In the genomic region with DNA sequence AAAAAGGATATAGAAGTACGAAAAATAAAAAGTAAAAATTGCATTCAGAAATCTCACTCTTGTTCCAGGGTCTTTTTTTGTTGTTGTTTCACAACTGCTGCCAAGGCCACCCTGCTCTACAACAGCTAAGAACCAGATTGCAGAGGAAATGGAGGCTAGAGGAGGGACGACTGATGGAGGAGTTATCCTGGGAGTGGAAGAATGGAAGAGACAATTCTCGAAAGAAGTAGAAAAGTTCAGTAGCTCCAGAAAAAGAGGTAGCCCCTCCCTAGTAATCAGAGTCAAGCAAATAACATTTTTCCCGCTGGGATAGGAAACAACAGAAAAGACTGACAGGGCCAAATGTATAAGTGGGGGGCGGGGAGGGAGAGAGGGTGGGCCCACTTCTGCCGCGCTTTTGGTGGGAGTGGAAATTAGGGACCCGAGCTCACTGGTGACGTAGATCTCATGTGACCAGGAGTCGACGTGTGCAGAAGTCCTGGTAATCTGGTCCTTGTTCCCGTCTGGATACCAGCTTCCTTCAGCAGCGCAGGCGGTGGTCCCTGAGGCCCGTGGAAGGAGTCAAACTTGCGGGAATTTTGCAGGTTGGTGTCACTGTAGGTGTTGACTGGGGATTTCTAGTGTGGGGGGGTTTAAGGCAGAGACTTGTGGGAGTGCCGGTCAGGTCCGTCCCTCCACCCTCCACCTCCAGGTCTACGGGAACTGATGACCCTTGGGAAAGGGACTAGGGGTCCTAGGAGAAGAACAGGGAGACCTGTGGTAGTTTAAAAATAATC, we compare ENCODE assay signal across 8 cellular contexts. TPM values are rescaled to one million over a fixed set of nuclear protein-coding genes. Genes with fewer than 3 reads are reported as not detected.
DNase-seq lines count a peak whose midpoint lies in the region; ATAC-seq, FAIRE-seq and TF ChIP-seq lines count a peak whose summit lies in the region.

A gene with protein sequence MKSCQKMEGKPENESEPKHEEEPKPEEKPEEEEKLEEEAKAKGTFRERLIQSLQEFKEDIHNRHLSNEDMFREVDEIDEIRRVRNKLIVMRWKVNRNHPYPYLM (plus strand): TSS at position 484 of the 776 bp plus-strand sequence. CDS start 1,179 bp downstream, outside the sequence.

- BruUV-seq in mammary epithelial cell (replicated peaks; lab: Mats Ljungman, UMichigan) = no TSS peak

- H3K9me3 ChIP-seq in mammary epithelial cell (replicated peaks; ENCODE audit: insufficient read depth, low read length) (no peaks in the 10 kb centered on the region), iPS-15b (ENCODE audit: control insufficient read depth, insufficient read depth, low read length) (no peaks in the 10 kb centered on the region), psoas muscle (no peaks in the 10 kb centered on the region)

- intact Hi-C loops in mammary epithelial cell (cut with micrococcal nuclease) (loop anchor here (5.0 kb wide), 2 partner anchors 86 to 106 kb away; no protein-coding TSS in a partner anchor), psoas muscle (cut with DNase I) (no loop called here)

- peak within 1 kb of the TSS; percentile 90 for H2AFZ ChIP-seq in mammary epithelial cell (ENCODE audit: low read depth, low read length)

- no peak for TF ChIP-seq CTCF in BJ (IDR thresholded peaks at IDR 0.05; ENCODE audit: insufficient read depth, low read depth, low read length)
- no peak for TF ChIP-seq CTCF in mammary epithelial cell (conservative IDR thresholded peaks at IDR 0.05 in 1 of 2, IDR thresholded peaks at IDR 0.05 in 1 of 2; ENCODE audit: extremely low read depth in 1 of 2, insufficient read depth in 1 of 2, low read depth in 1 of 2, low read length in 2 of 2)
- no peak for TF ChIP-seq CTCF in psoas muscle (IDR thresholded peaks at IDR 0.05)

- H3K36me3 ChIP-seq in BJ (ENCODE audit: control insufficient read depth, insufficient read depth, low read length) = no peaks in the 10 kb centered on the region
- no peaks in the 10 kb centered on the region for H3K36me3 ChIP-seq in mammary epithelial cell (ENCODE audit: insufficient read depth, low read length)
- no peaks in the 10 kb centered on the region for H3K36me3 ChIP-seq in iPS-15b (ENCODE audit: control insufficient read depth, insufficient read depth, low read length)
- H3K36me3 ChIP-seq in psoas muscle (ENCODE audit: insufficient read depth in 1 of 2, low read depth in 1 of 2) = no peaks in the 10 kb centered on the region

- POLR2A ChIA-PET in BJ (lab: Charles Lee) = interaction anchor here (0.8 to 1.1 kb wide), 2 partner anchors 11 to 108 kb away, joined by 3 to 4 read pairs; no protein-coding TSS in a partner anchor

- peak within 1 kb of the TSS; percentile 85 for H3K4me3 ChIP-seq in BJ (ENCODE audit: low read depth, low read length)
- H3K4me3 ChIP-seq in mammary epithelial cell (replicated peaks in 1 of 3; ENCODE audit: insufficient read depth in 1 of 3, low read depth in 2 of 3, low read length in 3 of 3) = peak within 1 kb of the TSS; percentile 50 to 64 (median 60)
- peak within 1 kb of the TSS; percentile 81 for H3K4me3 ChIP-seq in iPS-15b (ENCODE audit: low read depth, low read length)
- H3K4me3 ChIP-seq in psoas muscle = peak within 1 kb of the TSS; percentile 70

- no peaks in the 10 kb centered on the region for H4K20me1 ChIP-seq in mammary epithelial cell (ENCODE audit: insufficient read depth, low read length)

- H3K9ac ChIP-seq in mammary epithelial cell (ENCODE audit: insufficient read depth, low read length) (peak within 1 kb of the TSS; percentile 91), iPS-15b (ENCODE audit: low read depth, low read length) (peak within 1 kb of the TSS; percentile 89)

- DNase-seq in BJ (ENCODE audit: low read depth) (no peak), H54 (ENCODE audit: insufficient read length, low spot score) (no peak), NCI-H69 (lab: John Stamatoyannopoulos, UW) (peak; percentile 5), mammary epithelial cell (peak; percentile 46), psoas muscle (peak; percentile 37 to 58)

- H3K27me3 ChIP-seq in BJ (ENCODE audit: control insufficient read depth, insufficient read depth, low read length) (no peaks in the 10 kb centered on the region), mammary epithelial cell (ENCODE audit: insufficient read depth, low read length) (no peaks in the 10 kb centered on the region), iPS-15b (ENCODE audit: control insufficient read depth, insufficient read depth, low read length) (no peaks in the 10 kb centered on the region), psoas muscle (ENCODE audit: insufficient read depth in 3 of 3, low read length in 2 of 3) (peaks cover 0 to 5% (median 0%) of the 10 kb centered on the region in 3 donors)

- peak; percentile 96 for FAIRE-seq in H54 (lab: Jason Lieb, UNC)

- WGBS in mammary epithelial cell (ENCODE audit: low coverage, missing lambda C conversion rate) = 43% methylated on average over 11 of the region's 19 CpGs
- 2 to 20% (median 3%) methylated on average over 17 to 19 of the region's 19 CpGs for WGBS in psoas muscle, 3 donors

- H3K27ac ChIP-seq in mammary epithelial cell (ENCODE audit: insufficient read depth, low read depth, low read length) (peak within 1 kb of the TSS; percentile 80), psoas muscle (peak within 1 kb of the TSS; percentile 63)

- CTCF ChIA-PET in BJ (lab: Yijun Ruan, JAX) = interaction anchor here (0.9 to 1.3 kb wide), 2 partner anchors 10 to 107 kb away, joined by 4 to 6 read pairs; no protein-coding TSS in a partner anchor
- CTCF ChIA-PET in mammary epithelial cell (lab: Charles Lee; ENCODE audit: low non-redundant PET) = no interaction called here

- peak within 1 kb of the TSS; percentile 77 for H3K4me2 ChIP-seq in mammary epithelial cell (ENCODE audit: insufficient read depth, low read depth, low read length)

- peak; percentile 70 for TF ChIP-seq POLR2A in H54 (IDR thresholded peaks at IDR 0.05; ENCODE audit: low read depth, low read length)

- dilution Hi-C loops in mammary epithelial cell (cut with HindIII; ENCODE audit: low sequenced_read_pairs) = no loop called here

- H3K4me1 ChIP-seq in mammary epithelial cell (ENCODE audit: insufficient read depth, low read length) (no peaks in the 10 kb centered on the region), iPS-15b (ENCODE audit: control insufficient read depth, insufficient read depth, low read length) (peaks cover 3% of the 10 kb centered on the region), psoas muscle (no peaks in the 10 kb centered on the region)

- H3K79me2 ChIP-seq in mammary epithelial cell (ENCODE audit: insufficient read depth, low read length) = peaks cover 17% of the 10 kb centered on the region

- in situ Hi-C loops in mammary epithelial cell (cut with MboI; ENCODE audit: low sequenced_read_pairs in 2 of 2) = loop anchor here in 1 of 2 donors (10.0 kb wide), 1 partner anchor 109 kb away; no protein-coding TSS in a partner anchor

- ATAC-seq in psoas muscle (peak; percentile 49 to 78 (median 65)), HG03378 (IDR thresholded peaks at IDR 0.05; ENCODE audit: unreplicated experiment) (no peak), GM21737 (IDR thresholded peaks at IDR 0.05; ENCODE audit: unreplicated experiment) (no peak)

RNA-seq across cellular contexts. Expression of the gene that starts here (rescaled TPM):
- polyA plus RNA-seq in BJ (2011; rRNA removed) = 15.7 and 53.5 TPM in 2 replicates
- 4.2 and 6.6 TPM in 2 replicates for polyA minus RNA-seq in BJ (2011; rRNA and poly(A)+ RNA removed)
- total RNA-seq in mammary epithelial cell = 10 to 100 TPM; 44.5 to 71.1 TPM
- 45.9 TPM for polyA plus RNA-seq in mammary epithelial cell
- polyA minus RNA-seq in mammary epithelial cell = 0.98 TPM
- total RNA-seq in psoas muscle = 1 to 10 TPM; 3.4 to 9.1 (median 5.0) TPM
- 10 to 100 TPM; 11.0 to 15.1 (median 13.3) TPM for polyA plus RNA-seq in psoas muscle

Comparison
In these comparisons a context has a peak if more than half of its experiments do, and no peak if none do; other contexts are left out.
1. RNA of the gene that starts here (total RNA-seq): 44.5 to 71.1 TPM in mammary epithelial cell; 3.4 to 9.1 TPM in psoas muscle; every median in the first group is over 4 times any median in the second.
2. DNase-seq: peak in NCI-H69 (single experiment), mammary epithelial cell (single experiment) and psoas muscle (2 of 2); none in BJ (single experiment) and H54 (single experiment).
3. ATAC-seq: peak in psoas muscle (4 of 4); none in HG03378 (single experiment) and GM21737 (single experiment).
4. Peak in every context shown above with its lines, with median percentiles within 50 percentile points of each other: H3K4me3 ChIP-seq.